ENCODE assay signal across 35 cellular contexts in the genomic region with DNA sequence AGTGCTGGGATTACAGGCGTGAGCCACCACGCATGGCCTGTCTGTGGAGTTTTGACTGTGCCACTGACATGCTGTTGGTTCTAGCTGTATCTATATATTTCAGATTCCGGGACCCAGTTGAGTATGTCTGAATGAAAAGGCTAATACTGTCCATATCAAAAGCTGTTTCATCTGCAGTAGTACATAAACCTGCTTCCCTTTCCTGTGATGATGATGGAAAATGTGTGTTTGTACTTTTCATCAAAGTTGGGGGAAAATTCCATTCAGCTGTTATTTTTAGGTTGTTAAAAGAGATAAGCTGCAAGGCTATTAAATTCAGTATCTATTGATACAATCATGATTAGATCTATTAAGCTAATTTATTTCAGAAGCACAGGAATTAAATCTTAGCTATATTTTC.
"Had no signal": no experiment of that assay in that cellular context is flagged by ENCODE, and none has a peak within 500 bp of the region (broad histone marks: within the 10 kb centered on the region; RNA-seq: fewer than 3 reads in every experiment).

No MANE protein-coding gene starts in this region.

- H3K27me3 ChIP-seq: MG63 had no signal

- H3K4me3 ChIP-seq: MG63 had no signal

- H3K9ac ChIP-seq: KMS-11 had no signal

- H3K27ac ChIP-seq: KMS-11 had no signal

- H3K9me3 ChIP-seq: MG63 had no signal

- DNase-seq: Karpas-422, Kasumi-1, KBM-7, KG1, MG63, MM.1S, MV-4-11, NCI-H1048, NCI-H1092, NCI-H1092 treated with DMSO at 0.1 percent for 48 hours, NCI-H1105, NCI-H1105 treated with DMSO at 0.1 percent for 48 hours, NCI-H1417, NCI-H1417 treated with DMSO at 0.1 percent for 48 hours, NCI-H1436, NCI-H1436 treated with DMSO at 0.1 percent for 48 hours, NCI-H146, NCI-H1694, NCI-H1694 treated with DMSO at 0.1 percent for 48 hours, NCI-H187, NCI-H187 treated with DMSO at 0.1 percent for 48 hours, NCI-H1930, NCI-H2029, NCI-H2029 treated with DMSO at 0.1 percent for 48 hours, NCI-H2081, NCI-H2081 treated with DMSO at 0.1 percent for 48 hours, NCI-H2107, NCI-H2171, NCI-H2171 treated with DMSO at 0.1 percent for 48 hours, NCI-H2227 treated with DMSO at 0.1 percent for 48 hours, NCI-H226, NCI-H345, NCI-H446, NCI-H446 treated with DMSO at 0.1 percent for 48 hours had no signal

- H3K4me2 ChIP-seq: KMS-11 had no signal

- H3K36me3 ChIP-seq: MG63 had no signal
